Comparison of ENCODE assay signal across 9 cellular contexts in the genomic region with DNA sequence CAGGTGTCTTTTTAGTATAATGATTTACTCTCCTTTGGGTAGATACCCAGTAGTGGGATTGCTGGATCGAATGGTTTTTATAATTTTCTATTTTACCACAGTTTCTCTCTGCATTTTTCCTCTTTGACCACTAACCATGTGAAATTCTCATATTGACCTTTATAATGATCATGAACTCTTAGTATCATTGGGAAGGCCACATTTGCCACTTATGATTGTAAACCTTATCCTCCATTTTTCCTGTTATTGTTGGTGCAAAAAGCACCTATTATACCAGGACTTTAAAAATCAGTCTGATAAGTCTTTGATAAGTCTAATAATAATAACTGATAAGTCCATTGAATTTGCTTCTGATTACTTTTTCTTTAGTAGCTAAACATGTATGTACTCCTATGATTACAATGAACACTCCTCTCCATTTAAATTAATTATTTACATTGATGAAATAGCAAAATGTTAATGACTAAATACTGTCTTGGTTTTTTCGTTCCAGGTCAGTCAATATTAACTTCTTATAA. TPM values are rescaled to one million over a fixed set of nuclear protein-coding genes. Genes with fewer than 3 reads are reported as not detected.
DNase-seq lines count a peak whose midpoint lies in the region; ATAC-seq and TF ChIP-seq lines count a peak whose summit lies in the region.
"Had no signal": no experiment of that assay in that cellular context is flagged by ENCODE, and none has a peak within 500 bp of the region (broad histone marks: within the 10 kb centered on the region; RNA-seq: fewer than 3 reads in every experiment).

No MANE protein-coding gene starts in this region.

- H3K36me3 ChIP-seq in ACC112 (ENCODE audit: insufficient read depth, low read length) (peaks cover 32% of the 10 kb centered on the region), Karpas-422 (ENCODE audit: insufficient read depth, low read length) (peaks cover 20% of the 10 kb centered on the region), muscle layer of colon (ENCODE audit: insufficient read depth, low read length) (peaks cover 59% of the 10 kb centered on the region)

- TF ChIP-seq CTCF in cardiac fibroblast (IDR thresholded peaks at IDR 0.05; ENCODE audit: low read depth, low read length) = no peak

- H3K27ac ChIP-seq in ACC112 (ENCODE audit: low read depth, low read length) (peak overlapping the region; percentile 99), Karpas-422 (ENCODE audit: low read length) (peak overlapping the region; percentile 97), muscle layer of colon (ENCODE audit: low read depth, low read length) (peak overlapping the region; percentile 61)

- DNase-seq in Karpas-422 (no peak), cardiac fibroblast (ENCODE audit: low read depth in 2 of 2) (peak; percentile 41 to 60), midbrain (lab: John Stamatoyannopoulos, UW) (no peak), COR-L47 (lab: John Stamatoyannopoulos, UW) (no peak)
- DNase-seq: DMS79 treated with DMSO at 0.1 percent for 48 hours had no signal

- H4K20me1 ChIP-seq in Karpas-422 (ENCODE audit: insufficient read depth, low read depth, low read length) = no peaks in the 10 kb centered on the region

- H3K4me1 ChIP-seq in ACC112 (ENCODE audit: control insufficient read depth, insufficient read depth, low read length, unreplicated experiment) (peaks cover 34% of the 10 kb centered on the region), Karpas-422 (ENCODE audit: low read length) (peaks cover 57% of the 10 kb centered on the region), muscle layer of colon (ENCODE audit: insufficient read depth, low read length) (peaks cover 93% of the 10 kb centered on the region)

- no peak for ATAC-seq in HG02623 (IDR thresholded peaks at IDR 0.05; ENCODE audit: unreplicated experiment)
- ATAC-seq in HG03025 (IDR thresholded peaks at IDR 0.05; ENCODE audit: low FRiP score, unreplicated experiment) = no peak

- H3K9ac ChIP-seq in Karpas-422 (ENCODE audit: low read length) = no peak overlapping the region
- no peak overlapping the region for H3K9ac ChIP-seq in muscle layer of colon (ENCODE audit: low read length)

- H3K79me2 ChIP-seq in ACC112 (ENCODE audit: control insufficient read depth, insufficient read depth, low read length, unreplicated experiment) (peaks cover 79% of the 10 kb centered on the region), Karpas-422 (ENCODE audit: low read length) (peaks cover 8% of the 10 kb centered on the region)

- H3K9me2 ChIP-seq in Karpas-422 (replicated peaks; ENCODE audit: insufficient read depth, low read length) = no peaks in the 10 kb centered on the region

- peak overlapping the region; percentile 94 for H3K4me3 ChIP-seq in ACC112 (ENCODE audit: low read depth, low read length)
- no peak overlapping the region for H3K4me3 ChIP-seq in Karpas-422 (ENCODE audit: low read length)
- peak overlapping the region in 1 of 2 donors; percentile 24 for H3K4me3 ChIP-seq in cardiac fibroblast (replicated peaks in 1 of 2; ENCODE audit: low read depth in 2 of 2, low read length in 2 of 2)
- no peak overlapping the region for H3K4me3 ChIP-seq in muscle layer of colon (ENCODE audit: low read depth in 1 of 2, low read length in 2 of 2)

- H3K4me2 ChIP-seq in Karpas-422 (ENCODE audit: low read depth, low read length, poor library complexity, severe bottlenecking) = no peak overlapping the region

- H3K9me3 ChIP-seq in Karpas-422 (ENCODE audit: low read length) (no peaks in the 10 kb centered on the region), muscle layer of colon (ENCODE audit: low read length) (no peaks in the 10 kb centered on the region)

- H2AFZ ChIP-seq in ACC112 (ENCODE audit: low read length, unreplicated experiment) = no peak overlapping the region
- H2AFZ ChIP-seq in Karpas-422 (ENCODE audit: low read length) = no peak overlapping the region

- no peaks in the 10 kb centered on the region for H3K27me3 ChIP-seq in ACC112 (ENCODE audit: insufficient read depth, low read length)
- no peaks in the 10 kb centered on the region for H3K27me3 ChIP-seq in Karpas-422 (ENCODE audit: low read length)
- no peaks in the 10 kb centered on the region for H3K27me3 ChIP-seq in muscle layer of colon (ENCODE audit: control insufficient read depth in 1 of 2, insufficient read depth in 2 of 2, low read length in 2 of 2)

RNA-seq across cellular contexts. Expression of a gene that starts 9.6 kb away (rescaled TPM):
- 36.5 and 74.7 TPM in 2 replicates for total RNA-seq in Karpas-422 (2014; rRNA removed; shearing (Covaris generic); ENCODE audit: low replicate concordance)

RNA-seq across cellular contexts. Expression of a gene that starts 45.8 kb away (rescaled TPM):
- total RNA-seq in Karpas-422 (2014; rRNA removed; shearing (Covaris generic); ENCODE audit: low replicate concordance) = 48.5 and 102 TPM in 2 replicates

RNA-seq across cellular contexts. Expression of a gene that starts 49.7 kb away (rescaled TPM):
- 6.7 and 9.7 TPM in 2 replicates for total RNA-seq in Karpas-422 (2014; rRNA removed; shearing (Covaris generic); ENCODE audit: low replicate concordance)

Comparison
In these comparisons a context has a peak if more than half of its experiments do, and no peak if none do; other contexts are left out.
1. DNase-seq: peak in cardiac fibroblast (2 of 2); none in Karpas-422 (single experiment), midbrain (single experiment) and COR-L47 (single experiment).
2. Peak in every context shown above with its lines, with median percentiles within 50 percentile points of each other: H3K27ac ChIP-seq.